8 cellular contexts compared by ENCODE assay signal in the genomic region with DNA sequence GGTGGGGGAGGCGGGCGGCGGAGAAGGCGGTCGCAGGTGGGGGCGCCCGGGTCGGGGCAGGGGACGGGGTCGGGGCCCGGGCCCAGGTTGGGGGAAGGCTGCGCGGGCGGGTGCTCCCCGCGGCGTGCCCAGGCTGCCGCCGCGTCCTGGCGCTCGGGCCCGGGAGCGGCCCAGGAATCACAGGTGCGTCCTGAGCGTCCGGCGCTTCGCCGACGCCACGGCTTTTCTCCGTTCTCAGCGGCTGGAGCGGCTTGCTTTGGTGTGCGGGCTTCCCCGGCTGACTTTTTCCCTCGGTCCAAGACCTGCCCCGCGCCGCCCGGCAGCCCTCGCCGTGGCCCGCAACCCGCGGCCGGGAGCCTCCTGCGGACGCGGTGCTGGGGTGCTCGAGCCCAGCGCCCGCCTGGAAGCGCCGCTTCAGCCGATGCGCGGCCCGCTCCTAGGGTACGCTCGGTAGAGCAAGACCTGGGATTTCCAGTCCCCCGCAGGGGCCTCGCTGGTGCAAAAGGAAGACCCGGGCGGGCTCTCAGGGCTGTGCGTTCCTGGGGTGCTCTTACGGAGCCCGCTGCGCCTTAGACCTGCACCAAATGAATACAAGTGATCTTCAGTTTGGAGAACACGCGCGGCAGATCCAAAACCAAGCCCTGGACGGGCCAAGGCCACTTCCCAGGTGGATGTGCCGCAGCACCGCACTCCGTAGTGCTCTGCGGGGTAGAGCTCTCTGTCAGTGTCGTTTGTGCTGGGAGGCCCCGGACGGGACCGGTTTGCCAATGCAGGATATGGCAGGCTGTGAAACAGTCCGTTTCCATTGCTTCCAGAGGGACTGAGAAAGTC. TPM values are rescaled to one million over a fixed set of nuclear protein-coding genes. Genes with fewer than 3 reads are reported as not detected.
DNase-seq lines count a peak whose midpoint lies in the region; ATAC-seq lines count a peak whose summit lies in the region.

No MANE protein-coding gene starts in this region.

- H3K4me3 ChIP-seq in NT2/D1 (ENCODE audit: insufficient read length, low read depth) (peak overlapping the region; percentile 56), iPS-11a (ENCODE audit: low read depth, low read length) (peak overlapping the region; percentile 69), skeletal muscle cell (ENCODE audit: low read depth, low read length) (peak overlapping the region; percentile 57)

- H3K4me1 ChIP-seq in NT2/D1 (ENCODE audit: insufficient read depth, insufficient read length) = no peaks in the 10 kb centered on the region

- intact Hi-C loops in posterior vena cava (cut with DNase I) = no loop called here

- H3K36me3 ChIP-seq in NT2/D1 (ENCODE audit: insufficient read depth, insufficient read length, low read length) = peaks cover 3% of the 10 kb centered on the region

- H3K9ac ChIP-seq in NT2/D1 (ENCODE audit: insufficient read length, low read depth) = peak overlapping the region; percentile 81

- no peaks in the 10 kb centered on the region for H3K9me3 ChIP-seq in NT2/D1 (ENCODE audit: insufficient read depth, low read length)

- H3K27me3 ChIP-seq in NT2/D1 (ENCODE audit: insufficient read depth, insufficient read length) = peaks cover 7% of the 10 kb centered on the region

- ATAC-seq in HG02759 (IDR thresholded peaks at IDR 0.05; ENCODE audit: unreplicated experiment) = peak; percentile 30

- DNase-seq in NCI-H82 (lab: John Stamatoyannopoulos, UW) = peak; percentile 52
- DNase-seq in NCI-H82 treated with DMSO at 0.1 percent for 48 hours (lab: John Stamatoyannopoulos, UW; ENCODE audit: unreplicated experiment) = no peak
- no peak for DNase-seq in NT2/D1 (ENCODE audit: low read depth, low spot score)
- DNase-seq in astrocyte of the hippocampus (ENCODE audit: low read depth, low spot score) = peak; percentile 65
- DNase-seq in skeletal muscle cell (ENCODE audit: low read depth) = no peak
- no peak for DNase-seq in posterior vena cava (ENCODE audit: low spot score)

RNA-seq across cellular contexts. Expression of a gene that starts 0.6 kb away (rescaled TPM):
- total RNA-seq in posterior vena cava = 10 to 100 TPM in 1 of 2 donors, 1 to 10 TPM in 1; 7.6 to 12.9 TPM

RNA-seq across cellular contexts. Expression of a gene that starts 51.4 kb away (rescaled TPM):
- total RNA-seq in posterior vena cava = 10 to 100 TPM; 26.9 to 27.9 TPM

Comparison
In these comparisons a context has a peak if more than half of its experiments do, and no peak if none do; other contexts are left out.
1. DNase-seq: peak in NCI-H82 (single experiment) and astrocyte of the hippocampus (single experiment); none in NCI-H82 treated with DMSO at 0.1 percent for 48 hours (single experiment), NT2/D1 (single experiment), skeletal muscle cell (single experiment) and posterior vena cava (single experiment).
2. Peak in every context shown above with its lines, with median percentiles within 50 percentile points of each other: H3K4me3 ChIP-seq.